ENCODE assay signal across 18 cellular contexts in genomic region chr3:114846252-114846651, GRCh38.
DNase-seq lines count a peak whose midpoint lies in the region; ATAC-seq and TF ChIP-seq lines count a peak whose summit lies in the region.
"Had no signal": no experiment of that assay in that cellular context is flagged by ENCODE, and none has a peak within 500 bp of the region (broad histone marks: within the 10 kb centered on the region; RNA-seq: fewer than 3 reads in every experiment).

No MANE protein-coding gene starts in this region.

- H3K36me3 ChIP-seq in osteoblast (ENCODE audit: insufficient read depth, low read length) (no peaks in the 10 kb centered on the region), suprapubic skin (no peaks in the 10 kb centered on the region)
- H3K36me3 ChIP-seq: neutrophil, right atrium auricular region had no signal

- no peak overlapping the region for H3K4me3 Mint-ChIP-seq in activated CD8-positive, alpha-beta T cell treated with anti-CD3 and anti-CD28 coated beads for 36 hours
- H3K4me3 Mint-ChIP-seq: activated B cell treated with CpG ODN at 0.5 μM for 24 hours; activated naive CD8-positive, alpha-beta T cell treated with anti-CD3 and anti-CD28 coated beads, Interleukin-2, amount 50 U/mL, for 24 hours; activated T-helper 1 cell treated with anti-CD3 and anti-CD28 coated beads, Interleukin-12 subunit alpha, Interleukin-12 subunit beta, Interleukin-2, Interleukin-4 antibody, amounts not matched to agents 30 ng/mL and 10 ng/mL and 1 ng/mL, durations not matched to agents 14 hours and 24 hours and 36 hours; effector memory CD8-positive, alpha-beta T cell; T-helper 1 cell treated with Interleukin-12 subunit alpha and Interleukin-12 subunit beta and Interleukin-4 antibody, amounts not matched to agents 30 μg/mL and 1 μg/mL, for 36 hours had no signal

- peaks cover 2% of the 10 kb centered on the region for H3K36me3 Mint-ChIP-seq in activated CD8-positive, alpha-beta T cell treated with anti-CD3 and anti-CD28 coated beads for 36 hours (ENCODE audit: low read depth)

- no peak for ATAC-seq in GM21786 (IDR thresholded peaks at IDR 0.05; ENCODE audit: unreplicated experiment)
- no peak for ATAC-seq in activated CD8-positive, alpha-beta T cell treated with anti-CD3 and anti-CD28 coated beads for 36 hours
- ATAC-seq: activated naive CD8-positive, alpha-beta T cell treated with anti-CD3 and anti-CD28 coated beads, Interleukin-2, amount 50 U/mL, for 24 hours; effector memory CD8-positive, alpha-beta T cell had no signal

- no peaks in the 10 kb centered on the region for H3K27me3 Mint-ChIP-seq in activated CD8-positive, alpha-beta T cell treated with anti-CD3 and anti-CD28 coated beads for 36 hours
- H3K27me3 Mint-ChIP-seq: activated B cell treated with CpG ODN at 0.5 μM for 24 hours; activated naive CD8-positive, alpha-beta T cell treated with anti-CD3 and anti-CD28 coated beads, Interleukin-2, amount 50 U/mL, for 24 hours; effector memory CD8-positive, alpha-beta T cell had no signal

- H3K79me2 ChIP-seq in osteoblast (ENCODE audit: insufficient read depth, low read length), result no peaks in the 10 kb centered on the region

- peaks cover 5% of the 10 kb centered on the region for H3K4me1 Mint-ChIP-seq in activated CD8-positive, alpha-beta T cell treated with anti-CD3 and anti-CD28 coated beads for 36 hours (ENCODE audit: low read depth)
- H3K4me1 Mint-ChIP-seq: activated B cell treated with CpG ODN at 0.5 μM for 24 hours had no signal

- TF ChIP-seq EP300 in suprapubic skin (IDR thresholded peaks at IDR 0.05), result no peak

- H3K4me1 ChIP-seq in osteoblast (ENCODE audit: insufficient read depth, low read length) (peaks cover 8% of the 10 kb centered on the region), suprapubic skin (peaks cover 6% of the 10 kb centered on the region)

- H3K9me3 ChIP-seq in osteoblast (ENCODE audit: low read depth, low read length), result no peaks in the 10 kb centered on the region
- H3K9me3 ChIP-seq in suprapubic skin, result no peaks in the 10 kb centered on the region
- H3K9me3 ChIP-seq: neutrophil, right atrium auricular region had no signal

- peak; percentile 45 for DNase-seq in Ammon's horn (ENCODE audit: low spot score)
- no peak for DNase-seq in LNCaP clone FGC (ENCODE audit: low read depth)
- DNase-seq in coronary artery (ENCODE audit: low spot score), result no peak
- no peak for DNase-seq in osteoblast (ENCODE audit: insufficient read length, low spot score, missing footprints)
- DNase-seq in effector CD8-positive, alpha-beta T cell (lab: John Stamatoyannopoulos, UW), result no peak
- DNase-seq in activated CD8-positive, alpha-beta T cell treated with anti-CD3 and anti-CD28 coated beads for 36 hours, result no peak
- DNase-seq in suprapubic skin (ENCODE audit: low spot score in 2 of 2), result no peak
- DNase-seq: activated B cell treated with CpG ODN at 0.5 μM for 24 hours; activated naive CD8-positive, alpha-beta T cell treated with anti-CD3 and anti-CD28 coated beads, Interleukin-2, amount 50 U/mL, for 24 hours; effector memory CD8-positive, alpha-beta T cell; KBM-7; NCI-H1105 treated with DMSO at 0.1 percent for 48 hours; Right ventricle myocardium superior had no signal

- no peak overlapping the region for H2AFZ ChIP-seq in osteoblast (ENCODE audit: low read length)

- intact Hi-C loops in activated CD8-positive, alpha-beta T cell treated with anti-CD3 and anti-CD28 coated beads for 36 hours (cut with micrococcal nuclease), result no loop called here

- H4K20me1 ChIP-seq in osteoblast (ENCODE audit: insufficient read depth, low read length), result no peaks in the 10 kb centered on the region

- WGBS in suprapubic skin, result 74% methylated on average over 1 of the region's 1 CpG

- TF ChIP-seq POLR2A in suprapubic skin (IDR thresholded peaks at IDR 0.05), result no peak

- H3K27me3 ChIP-seq in osteoblast (ENCODE audit: insufficient read depth, low read length), result no peaks in the 10 kb centered on the region
- H3K27me3 ChIP-seq in suprapubic skin, result no peaks in the 10 kb centered on the region
- H3K27me3 ChIP-seq: neutrophil, right atrium auricular region had no signal

- POLR2A ChIA-PET in activated CD8-positive, alpha-beta T cell treated with anti-CD3 and anti-CD28 coated beads for 36 hours (lab: Charles Lee), result interaction anchor here (0.5 kb wide), 1 partner anchor 549 kb away, joined by 3 read pairs; no protein-coding TSS in a partner anchor

- H3K27ac ChIP-seq in coronary artery (peak overlapping the region; percentile 26 to 55), osteoblast (ENCODE audit: low read depth, low read length) (peak overlapping the region; percentile 73), suprapubic skin (no peak overlapping the region)
- H3K27ac ChIP-seq: neutrophil, right atrium auricular region had no signal

- CTCF ChIA-PET in activated CD8-positive, alpha-beta T cell treated with anti-CD3 and anti-CD28 coated beads for 36 hours (lab: Charles Lee), result interaction anchor here (0.8 kb wide), 1 partner anchor 223 kb away, joined by 3 read pairs; no protein-coding TSS in a partner anchor

- H3K9me3 Mint-ChIP-seq in activated CD8-positive, alpha-beta T cell treated with anti-CD3 and anti-CD28 coated beads for 36 hours, result no peaks in the 10 kb centered on the region
- H3K9me3 Mint-ChIP-seq: activated B cell treated with CpG ODN at 0.5 μM for 24 hours; activated naive CD8-positive, alpha-beta T cell treated with anti-CD3 and anti-CD28 coated beads, Interleukin-2, amount 50 U/mL, for 24 hours; activated T-helper 1 cell treated with anti-CD3 and anti-CD28 coated beads, Interleukin-12 subunit alpha, Interleukin-12 subunit beta, Interleukin-2, Interleukin-4 antibody, amounts not matched to agents 30 ng/mL and 10 ng/mL and 1 ng/mL, durations not matched to agents 14 hours and 24 hours and 36 hours; effector memory CD8-positive, alpha-beta T cell; T-helper 1 cell treated with Interleukin-12 subunit alpha and Interleukin-12 subunit beta and Interleukin-4 antibody, amounts not matched to agents 30 μg/mL and 1 μg/mL, for 36 hours had no signal

- no peak overlapping the region for H3K4me2 ChIP-seq in osteoblast (ENCODE audit: insufficient read depth, low read length)

- H3K4me3 ChIP-seq in LNCaP clone FGC (ENCODE audit: low read depth, low read length) (no peak overlapping the region), coronary artery (no peak overlapping the region), osteoblast (ENCODE audit: insufficient read depth, low read length) (no peak overlapping the region), suprapubic skin (no peak overlapping the region)
- H3K4me3 ChIP-seq: right atrium auricular region had no signal

- TF ChIP-seq CTCF in LNCaP clone FGC (IDR thresholded peaks at IDR 0.05; ENCODE audit: control insufficient read depth, extremely low read depth, insufficient read depth), result 0 out of 2 replicates have a peak, but pooled peaks have one; percentile 3
- no peak for TF ChIP-seq CTCF in coronary artery (IDR thresholded peaks at IDR 0.05)
- TF ChIP-seq CTCF in osteoblast (IDR thresholded peaks at IDR 0.05; ENCODE audit: extremely low read depth, low read depth, low read length), result no peak
- TF ChIP-seq CTCF in activated CD8-positive, alpha-beta T cell treated with anti-CD3 and anti-CD28 coated beads for 36 hours (IDR thresholded peaks at IDR 0.05), result no peak
- TF ChIP-seq CTCF in suprapubic skin (IDR thresholded peaks at IDR 0.05), result no peak

- H3K27ac Mint-ChIP-seq in activated CD8-positive, alpha-beta T cell treated with anti-CD3 and anti-CD28 coated beads for 36 hours, result no peak overlapping the region
- H3K27ac Mint-ChIP-seq: activated B cell treated with CpG ODN at 0.5 μM for 24 hours; activated naive CD8-positive, alpha-beta T cell treated with anti-CD3 and anti-CD28 coated beads, Interleukin-2, amount 50 U/mL, for 24 hours; activated T-helper 1 cell treated with anti-CD3 and anti-CD28 coated beads, Interleukin-12 subunit alpha, Interleukin-12 subunit beta, Interleukin-2, Interleukin-4 antibody, amounts not matched to agents 30 ng/mL and 10 ng/mL and 1 ng/mL, durations not matched to agents 14 hours and 24 hours and 36 hours; effector memory CD8-positive, alpha-beta T cell; T-helper 1 cell treated with Interleukin-12 subunit alpha and Interleukin-12 subunit beta and Interleukin-4 antibody, amounts not matched to agents 30 μg/mL and 1 μg/mL, for 36 hours had no signal
